ENCODE assay signal across 17 cellular contexts in the genomic region with DNA sequence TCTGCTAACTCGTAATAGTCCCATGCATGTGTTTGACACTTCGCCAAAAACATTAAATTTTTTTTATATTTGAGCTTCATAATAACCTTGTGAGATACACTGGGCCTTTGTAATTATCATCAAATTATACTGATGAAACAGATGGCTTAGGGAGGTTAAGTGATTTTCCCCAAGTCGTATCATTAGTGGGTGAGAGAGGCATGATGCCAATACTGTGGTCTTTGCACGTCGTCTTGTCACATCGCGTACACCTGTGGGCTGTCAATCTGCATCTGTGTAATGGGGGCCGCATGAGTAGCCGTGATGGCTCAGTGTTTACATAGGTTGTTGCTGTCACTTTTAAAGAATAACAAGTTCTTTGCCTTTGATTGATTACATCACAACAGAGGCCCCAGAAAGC. TPM values are rescaled to one million over a fixed set of nuclear protein-coding genes. Genes with fewer than 3 reads are reported as not detected.
"Had no signal": no experiment of that assay in that cellular context is flagged by ENCODE, and none has a peak within 500 bp of the region (broad histone marks: within the 10 kb centered on the region; RNA-seq: fewer than 3 reads in every experiment).

No MANE protein-coding gene starts in this region.

- H3K9me3 ChIP-seq: breast epithelium, lower lobe of right lung, right atrium auricular region, tibial artery, uterus had no signal

- H3K4me1 ChIP-seq: breast epithelium, lower lobe of right lung, right atrium auricular region, tibial artery, uterus had no signal

- H3K36me3 ChIP-seq: breast epithelium, lower lobe of right lung, right atrium auricular region, tibial artery, uterus had no signal

- FAIRE-seq: TTC549 had no signal

- H3K4me3 ChIP-seq: breast epithelium, lower lobe of right lung, right atrium auricular region, smooth muscle cell, tibial artery, uterus had no signal

- H3K27me3 ChIP-seq: breast epithelium, right atrium auricular region, tibial artery, uterus had no signal

- H3K27ac ChIP-seq: breast epithelium, lower lobe of right lung, right atrium auricular region, tibial artery, uterus had no signal

- DNase-seq: activated CD4-positive, alpha-beta memory T cell treated with anti-CD3 and anti-CD28 coated beads for 36 hours; activated gamma-delta T cell treated with Interleukin-2 at 50 U/mL for 16 hours; activated naive CD8-positive, alpha-beta T cell treated with anti-CD3 and anti-CD28 coated beads for 36 hours; activated T-cell treated with anti-CD3 and anti-CD28 coated beads, Interleukin-2, amount 50 U/mL, for 48 hours; anterior cingulate cortex; endodermal cell; hypothalamus; lower lobe of right lung; naive thymus-derived CD4-positive, alpha-beta T cell; nucleus accumbens; tibial artery; uterus had no signal

RNA-seq across cellular contexts. Expression of gene PRL, which starts 1.7 kb away (rescaled TPM):
- polyA plus RNA-seq: esophagus; naive thymus-derived CD4-positive, alpha-beta T cell had no signal
